ENCODE assay signal across 2 cellular contexts in the genomic region with DNA sequence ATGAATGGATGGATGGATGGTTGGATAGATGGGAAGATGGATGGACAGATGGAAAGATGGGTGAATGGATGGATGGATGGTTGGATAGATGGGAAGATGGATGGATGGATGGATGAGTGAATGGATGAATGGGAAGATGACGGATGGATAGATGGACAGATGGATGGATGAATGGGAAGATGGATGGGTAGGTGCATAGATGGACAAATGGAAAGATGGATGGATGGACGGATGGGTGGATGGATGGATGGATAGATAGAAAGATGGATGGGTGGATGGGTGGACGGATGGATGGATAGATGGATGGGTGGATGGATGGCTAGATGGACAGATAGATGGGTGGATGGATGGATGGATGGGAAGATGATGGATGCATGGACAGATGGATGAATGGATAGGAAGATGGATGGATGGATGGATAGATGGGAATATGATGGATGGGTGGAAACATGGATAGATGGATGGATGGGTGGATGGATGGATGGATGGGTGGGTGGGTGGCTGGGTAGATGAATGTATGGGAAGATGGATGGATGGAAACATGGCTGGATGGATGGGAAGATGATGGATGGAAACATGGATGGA.
TF ChIP-seq lines count a peak whose summit lies in the region.

No MANE protein-coding gene starts in this region.

TF ChIP-seq in IMR-90, 13 proteins besides CTCF, POLR2A, EP300 and RAD21:
- TF ChIP-seq CHD1 (IDR thresholded peaks at IDR 0.05; ENCODE audit: low read depth, low read length) = no peak
- no peak for TF ChIP-seq NFE2L2 (IDR thresholded peaks at IDR 0.05; ENCODE audit: low read depth, low read length)
- TF ChIP-seq, protein P1, sequence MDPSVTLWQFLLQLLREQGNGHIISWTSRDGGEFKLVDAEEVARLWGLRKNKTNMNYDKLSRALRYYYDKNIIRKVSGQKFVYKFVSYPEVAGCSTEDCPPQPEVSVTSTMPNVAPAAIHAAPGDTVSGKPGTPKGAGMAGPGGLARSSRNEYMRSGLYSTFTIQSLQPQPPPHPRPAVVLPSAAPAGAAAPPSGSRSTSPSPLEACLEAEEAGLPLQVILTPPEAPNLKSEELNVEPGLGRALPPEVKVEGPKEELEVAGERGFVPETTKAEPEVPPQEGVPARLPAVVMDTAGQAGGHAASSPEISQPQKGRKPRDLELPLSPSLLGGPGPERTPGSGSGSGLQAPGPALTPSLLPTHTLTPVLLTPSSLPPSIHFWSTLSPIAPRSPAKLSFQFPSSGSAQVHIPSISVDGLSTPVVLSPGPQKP (IDR thresholded peaks at IDR 0.05; ENCODE audit: borderline replicate concordance, low read depth, low read length) = no peak
- no peak for TF ChIP-seq MAZ (IDR thresholded peaks at IDR 0.05; ENCODE audit: borderline replicate concordance, low read depth, low read length)
- no peak for TF ChIP-seq SMC3 (IDR thresholded peaks at IDR 0.05; ENCODE audit: low read depth, low read length)
- TF ChIP-seq MAFK (IDR thresholded peaks at IDR 0.05; ENCODE audit: low read depth, low read length) = no peak
- no peak for TF ChIP-seq RCOR1 (IDR thresholded peaks at IDR 0.05; ENCODE audit: insufficient replicate concordance, low read length)
- TF ChIP-seq, protein P2, sequence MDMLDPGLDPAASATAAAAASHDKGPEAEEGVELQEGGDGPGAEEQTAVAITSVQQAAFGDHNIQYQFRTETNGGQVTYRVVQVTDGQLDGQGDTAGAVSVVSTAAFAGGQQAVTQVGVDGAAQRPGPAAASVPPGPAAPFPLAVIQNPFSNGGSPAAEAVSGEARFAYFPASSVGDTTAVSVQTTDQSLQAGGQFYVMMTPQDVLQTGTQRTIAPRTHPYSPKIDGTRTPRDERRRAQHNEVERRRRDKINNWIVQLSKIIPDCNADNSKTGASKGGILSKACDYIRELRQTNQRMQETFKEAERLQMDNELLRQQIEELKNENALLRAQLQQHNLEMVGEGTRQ (IDR thresholded peaks at IDR 0.05; ENCODE audit: low read depth, low read length) = no peak
- TF ChIP-seq RFX5 (IDR thresholded peaks at IDR 0.05; ENCODE audit: low read depth, low read length) = no peak
- no peak for TF ChIP-seq FOS (IDR thresholded peaks at IDR 0.05; ENCODE audit: low read depth, low read length)
- no peak for TF ChIP-seq CEBPB (IDR thresholded peaks at IDR 0.05; ENCODE audit: low read depth, low read length)
- no peak for TF ChIP-seq MXI1 (IDR thresholded peaks at IDR 0.05; ENCODE audit: borderline replicate concordance, low read depth, low read length)
- TF ChIP-seq BHLHE40 (IDR thresholded peaks at IDR 0.05; ENCODE audit: low read depth, low read length) = no peak

TF ChIP-seq in H1, 55 proteins besides CTCF, POLR2A, EP300 and RAD21:
- TF ChIP-seq SP2 (IDR thresholded peaks at IDR 0.05; ENCODE audit: low read length) = no peak
- TF ChIP-seq KDM4A (IDR thresholded peaks at IDR 0.05; ENCODE audit: low read depth, low read length, severe bottlenecking) = no peak
- TF ChIP-seq CEBPB (IDR thresholded peaks at IDR 0.05; ENCODE audit: low read depth, low read length) = no peak
- no peak for TF ChIP-seq RXRA (IDR thresholded peaks at IDR 0.05; ENCODE audit: insufficient read depth, low read depth, low read length)
- no peak for TF ChIP-seq JUN (IDR thresholded peaks at IDR 0.05; ENCODE audit: low read depth, low read length)
- TF ChIP-seq ASH2L (IDR thresholded peaks at IDR 0.05; ENCODE audit: low read length) = no peak
- no peak for TF ChIP-seq RBBP5 (IDR thresholded peaks at IDR 0.05; ENCODE audit: borderline replicate concordance, low read depth, low read length)
- TF ChIP-seq, protein P3, sequence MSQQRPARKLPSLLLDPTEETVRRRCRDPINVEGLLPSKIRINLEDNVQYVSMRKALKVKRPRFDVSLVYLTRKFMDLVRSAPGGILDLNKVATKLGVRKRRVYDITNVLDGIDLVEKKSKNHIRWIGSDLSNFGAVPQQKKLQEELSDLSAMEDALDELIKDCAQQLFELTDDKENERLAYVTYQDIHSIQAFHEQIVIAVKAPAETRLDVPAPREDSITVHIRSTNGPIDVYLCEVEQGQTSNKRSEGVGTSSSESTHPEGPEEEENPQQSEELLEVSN (IDR thresholded peaks at IDR 0.05) = no peak
- no peak for TF ChIP-seq SP4 (IDR thresholded peaks at IDR 0.05; ENCODE audit: low read length)
- no peak for TF ChIP-seq RNF2 (IDR thresholded peaks at IDR 0.05; ENCODE audit: borderline replicate concordance, low read depth, low read length, missing control alignments, poor library complexity, severe bottlenecking)
- no peak for TF ChIP-seq BACH1 (IDR thresholded peaks at IDR 0.05; ENCODE audit: low read length)
- TF ChIP-seq JUND (IDR thresholded peaks at IDR 0.05; ENCODE audit: low read length) = no peak
- TF ChIP-seq YY1 (IDR thresholded peaks at IDR 0.05; ENCODE audit: low read depth, low read length) = no peak
- TF ChIP-seq GTF2F1 (IDR thresholded peaks at IDR 0.05; ENCODE audit: borderline replicate concordance, low read depth, low read length) = no peak
